ENCODE assay signal across 10 cellular contexts in genomic region chr13:96771501-96772367, GRCh38.
A peak's percentile ranks its signal among the peaks of the same experiment; 100 is the strongest.
DNase-seq lines count a peak whose midpoint lies in the region; ATAC-seq and TF ChIP-seq lines count a peak whose summit lies in the region.
"Had no signal": no experiment of that assay in that cellular context is flagged by ENCODE, and none has a peak within 500 bp of the region (broad histone marks: within the 10 kb centered on the region; RNA-seq: fewer than 3 reads in every experiment).

No MANE protein-coding gene starts in this region.

- H3K27ac ChIP-seq in WERI-Rb-1 (no peak overlapping the region), body of pancreas (no peak overlapping the region)

- intact Hi-C loops in body of pancreas (cut with DNase I), result no loop called here

- H3K9me3 ChIP-seq in WERI-Rb-1 (ENCODE audit: severe bottlenecking) (no peaks in the 10 kb centered on the region), body of pancreas (no peaks in the 10 kb centered on the region)
- H3K9me3 ChIP-seq: pancreas had no signal

- TF ChIP-seq CTCF in epithelial cell of esophagus (IDR thresholded peaks at IDR 0.05; ENCODE audit: insufficient read depth, low read depth, low read length, missing control alignments), result no peak
- TF ChIP-seq CTCF in WERI-Rb-1 (IDR thresholded peaks at IDR 0.05; ENCODE audit: low read depth, low read length), result no peak
- TF ChIP-seq CTCF in body of pancreas (IDR thresholded peaks at IDR 0.05), result no peak

- H3K4me1 ChIP-seq in body of pancreas, result no peaks in the 10 kb centered on the region
- H3K4me1 ChIP-seq: pancreas had no signal

- H3K4me3 ChIP-seq in epithelial cell of esophagus (ENCODE audit: low read length), result no peak overlapping the region
- no peak overlapping the region for H3K4me3 ChIP-seq in WERI-Rb-1 (ENCODE audit: low read depth, low read length)
- no peak overlapping the region for H3K4me3 ChIP-seq in body of pancreas
- H3K4me3 ChIP-seq: pancreas had no signal

- DNase-seq in epithelial cell of esophagus (ENCODE audit: low read depth) (peak; percentile 66), WERI-Rb-1 (no peak), NCI-H1436 (lab: John Stamatoyannopoulos, UW) (no peak), body of pancreas (no peak)
- DNase-seq: NCI-H2029, pancreas had no signal

- 79% methylated on average over 6 of the region's 6 CpGs for WGBS in body of pancreas, 2 donors

- ATAC-seq in GM18519 (IDR thresholded peaks at IDR 0.05; ENCODE audit: low FRiP score, unreplicated experiment) (peak; percentile 83), GM21447 (IDR thresholded peaks at IDR 0.05; ENCODE audit: unreplicated experiment) (peak; percentile 89), HG03175 (IDR thresholded peaks at IDR 0.05; ENCODE audit: unreplicated experiment) (peak; percentile 97), GM21423 (IDR thresholded peaks at IDR 0.05; ENCODE audit: unreplicated experiment) (no peak), body of pancreas (no peak)

- no peaks in the 10 kb centered on the region for H3K36me3 ChIP-seq in WERI-Rb-1
- no peaks in the 10 kb centered on the region for H3K36me3 ChIP-seq in body of pancreas (replicated peaks in 1 of 2; ENCODE audit: insufficient read depth in 1 of 2, low read depth in 2 of 2)
- H3K36me3 ChIP-seq: pancreas had no signal

- H3K27me3 ChIP-seq in WERI-Rb-1 (ENCODE audit: insufficient read depth, low read depth, severe bottlenecking) (peaks cover 80% of the 10 kb centered on the region), body of pancreas (no peaks in the 10 kb centered on the region)
- H3K27me3 ChIP-seq: pancreas had no signal

- no peak for TF ChIP-seq POLR2A in body of pancreas (IDR thresholded peaks at IDR 0.05)

Comparison
In these comparisons a context has a peak if more than half of its experiments do, and no peak if none do; other contexts are left out.
1. ATAC-seq: peak in GM18519 (single experiment), GM21447 (single experiment) and HG03175 (single experiment); none in GM21423 (single experiment) and body of pancreas (single experiment).